In genomic region chr15:38068600-38068999, GRCh38 we compare ENCODE assay signal across 8 cellular contexts.
A peak's percentile ranks its signal among the peaks of the same experiment; 100 is the strongest.
DNase-seq lines count a peak whose midpoint lies in the region; ATAC-seq and TF ChIP-seq lines count a peak whose summit lies in the region.

No MANE protein-coding gene starts in this region.

- POLR2A ChIA-PET in GM10248 (lab: Yijun Ruan, JAX), result interaction anchor here (0.6 kb wide), 1 partner anchor 12 kb away, joined by 3 read pairs; no protein-coding TSS in a partner anchor

- H3K27me3 ChIP-seq in MG63 (no peaks in the 10 kb centered on the region), mesenchymal stem cell (ENCODE audit: control insufficient read depth in 1 of 2, insufficient read depth in 1 of 2, low read length in 2 of 2) (no peaks in the 10 kb centered on the region)

- no peaks in the 10 kb centered on the region for H3K36me3 Mint-ChIP-seq in brain
- peaks cover 2% of the 10 kb centered on the region for H3K36me3 Mint-ChIP-seq in T-helper 17 cell (ENCODE audit: low read depth)

- no peak overlapping the region for H4K8ac ChIP-seq in mesenchymal stem cell (ENCODE audit: low read length)

- H3K4me3 ChIP-seq in MG63, result peak overlapping the region; percentile 26; the same call in 1 of the 2 replicates
- H3K4me3 ChIP-seq in mesenchymal stem cell (ENCODE audit: insufficient read depth in 1 of 2, low read depth in 1 of 2, low read length in 2 of 2), result peak overlapping the region in 1 of 2 experiments; percentile 71

- CTCF ChIA-PET in GM10248 (lab: Yijun Ruan, JAX), result interaction anchor here (1.3 to 4.3 kb wide), 3 partner anchors 8 to 639 kb away, joined by 3 to 13 read pairs (median 9); no protein-coding TSS in a partner anchor

- H3K9me3 Mint-ChIP-seq in brain, result no peaks in the 10 kb centered on the region

- no peak overlapping the region for H3K23ac ChIP-seq in mesenchymal stem cell (ENCODE audit: low read length in 2 of 2)

- no peak overlapping the region for H2BK15ac ChIP-seq in mesenchymal stem cell (ENCODE audit: low read depth, poor library complexity, severe bottlenecking)

- H3K18ac ChIP-seq in mesenchymal stem cell (ENCODE audit: low read depth in 1 of 2, low read length in 2 of 2), result peak overlapping the region in 1 of 2 experiments; percentile 24

- no peak overlapping the region for H4K91ac ChIP-seq in mesenchymal stem cell (ENCODE audit: low read length)

- H3K4me2 ChIP-seq in mesenchymal stem cell (ENCODE audit: low read length, poor library complexity, severe bottlenecking), result peak overlapping the region; percentile 6

- H3K4ac ChIP-seq in mesenchymal stem cell (ENCODE audit: low read depth in 1 of 2, low read length in 2 of 2), result peak overlapping the region in 1 of 2 experiments; percentile 58

- H3K27ac ChIP-seq in mesenchymal stem cell (ENCODE audit: low read length, poor library complexity, severe bottlenecking), result peak overlapping the region; percentile 78
- peak overlapping the region; percentile 43 for H3K27ac ChIP-seq in substantia nigra (ENCODE audit: low read depth, low read length, poor library complexity, severe bottlenecking)

- H3K27ac Mint-ChIP-seq in brain (peak overlapping the region; percentile 77 to 100 (median 96)), T-helper 17 cell (no peak overlapping the region)

- H2AK5ac ChIP-seq in mesenchymal stem cell (ENCODE audit: low read length, severe bottlenecking), result peak overlapping the region; percentile 10

- H3K79me1 ChIP-seq in mesenchymal stem cell (replicated peaks; ENCODE audit: low read length, poor library complexity, severe bottlenecking), result no peaks in the 10 kb centered on the region

- H2AFZ ChIP-seq in mesenchymal stem cell (ENCODE audit: low read depth, low read length), result no peak overlapping the region

- no peaks in the 10 kb centered on the region for H3K27me3 Mint-ChIP-seq in brain
- H3K27me3 Mint-ChIP-seq in T-helper 17 cell, result peaks cover 58% of the 10 kb centered on the region

- no peak for TF ChIP-seq CTCF in brain (conservative IDR thresholded peaks at IDR 0.05)
- TF ChIP-seq CTCF in GM10248 (IDR thresholded peaks at IDR 0.05; ENCODE audit: control extremely low read depth, extremely low read depth, low read depth, missing control alignments), result no peak

- no peak overlapping the region for H3K14ac ChIP-seq in mesenchymal stem cell (ENCODE audit: low read length in 2 of 2)

- H2BK120ac ChIP-seq in mesenchymal stem cell (ENCODE audit: low read depth, low read length), result no peak overlapping the region

- no peak overlapping the region for H2BK5ac ChIP-seq in mesenchymal stem cell (ENCODE audit: low read depth, low read length, poor library complexity, severe bottlenecking)

- H3K36me3 ChIP-seq in MG63, result no peaks in the 10 kb centered on the region
- H3K36me3 ChIP-seq in mesenchymal stem cell (ENCODE audit: control insufficient read depth in 1 of 2, insufficient read depth in 2 of 2, low read depth in 1 of 2, low read length in 2 of 2), result no peaks in the 10 kb centered on the region

- no peak for DNase-seq in MG63
- peak; percentile 33 for DNase-seq in mesenchymal stem cell
- peak in 1 of 49 donors; percentile 16 for DNase-seq in substantia nigra (lab: John Stamatoyannopoulos, UW)
- no peak for DNase-seq in T-helper 17 cell
- no peak for DNase-seq in NCI-H1436 treated with DMSO at 0.1 percent for 48 hours (lab: John Stamatoyannopoulos, UW)
- no peak for DNase-seq in GM10248 (ENCODE audit: extremely low spot score)

- H3K4me1 Mint-ChIP-seq in brain, result peaks cover 69% of the 10 kb centered on the region
- peaks cover 15% of the 10 kb centered on the region for H3K4me1 Mint-ChIP-seq in T-helper 17 cell

- peak overlapping the region; percentile 93 for H3K9ac ChIP-seq in mesenchymal stem cell (ENCODE audit: low read length)

- H3K4me1 ChIP-seq in mesenchymal stem cell (ENCODE audit: control insufficient read depth, insufficient read depth, low read depth, low read length), result peaks cover 4% of the 10 kb centered on the region

- ATAC-seq in T-helper 17 cell (no peak), GM21423 (IDR thresholded peaks at IDR 0.05; ENCODE audit: unreplicated experiment) (no peak)

- H3K4me3 Mint-ChIP-seq in brain (peak overlapping the region; percentile 78 to 84 (median 80)), T-helper 17 cell (no peak overlapping the region)

- peak overlapping the region in 1 of 2 experiments; percentile 61 for H2BK12ac ChIP-seq in mesenchymal stem cell (ENCODE audit: low read length in 2 of 2)

- WGBS in mesenchymal stem cell, result 72% methylated on average over 2 of the region's 2 CpGs

- H3K9me3 ChIP-seq in MG63, result no peaks in the 10 kb centered on the region
- H3K9me3 ChIP-seq in mesenchymal stem cell (ENCODE audit: control insufficient read depth, low read length), result no peaks in the 10 kb centered on the region
- H3K9me3 ChIP-seq in T-helper 17 cell (ENCODE audit: control insufficient read depth, low read length, poor library complexity, severe bottlenecking), result no peaks in the 10 kb centered on the region
